Comparison of ENCODE assay signal across 8 cellular contexts in the genomic region with DNA sequence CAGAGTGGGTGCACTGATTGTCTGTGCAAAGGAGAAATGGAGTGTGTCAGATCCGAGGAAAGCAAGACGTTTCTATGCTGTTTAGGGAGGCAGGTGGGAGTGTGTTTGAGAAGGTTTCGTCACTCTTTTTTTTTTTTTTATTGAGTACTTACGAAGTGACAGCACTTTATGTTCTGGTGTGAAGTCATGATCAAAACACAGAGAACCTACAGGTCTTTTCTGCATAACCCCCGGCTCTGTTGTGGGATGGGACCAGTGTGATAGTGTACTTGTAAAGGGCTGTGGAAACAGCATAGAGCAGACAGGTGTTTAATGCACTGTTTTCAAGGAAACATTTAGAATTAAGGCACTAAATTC. TPM values are rescaled to one million over a fixed set of nuclear protein-coding genes. Genes with fewer than 3 reads are reported as not detected.
DNase-seq lines count a peak whose midpoint lies in the region; ATAC-seq, FAIRE-seq and TF ChIP-seq lines count a peak whose summit lies in the region.

No MANE protein-coding gene starts in this region.

- 0 out of 2 replicates have a peak overlapping the region, but pooled peaks have one; percentile 47 for H4K8ac ChIP-seq in H1 (ENCODE audit: extremely low read depth, insufficient read depth, low read length)

- H3K36me3 ChIP-seq in PC-9 (ENCODE audit: low read depth) (peaks cover 9% of the 10 kb centered on the region; the same call in 1 of the 2 replicates), H1 (ENCODE audit: control insufficient read depth in 2 of 4, insufficient read depth in 4 of 4, low read length in 3 of 4) (peaks cover 0 to 8% (median 5%) of the 10 kb centered on the region in 4 experiments; a peak in 3 of 8 replicates), neural cell (ENCODE audit: insufficient read depth, low read length) (no peaks in the 10 kb centered on the region)

- ATAC-seq in GM19455 (IDR thresholded peaks at IDR 0.05; ENCODE audit: unreplicated experiment) = peak; percentile 1

- WGBS in H1 (ENCODE audit: extremely low coverage in 1 of 2, insufficient coverage in 1 of 2, insufficient read length in 1 of 2, insufficient replicate concordance in 2 of 2, low coverage in 1 of 2, low lambda C conversion rate in 2 of 2, missing lambda C conversion rate in 1 of 2), 2 experiments = 39% methylated on average over 5 of the region's 5 CpGs; no CpG with 5 or more reads in 1 of the 2 experiments

- no peak overlapping the region for H2BK12ac ChIP-seq in H1 (ENCODE audit: low read depth, low read length)

- no peak overlapping the region for H3K18ac ChIP-seq in H1 (ENCODE audit: extremely low read depth, low read length)

- H3K27ac ChIP-seq in PC-9 (peak overlapping the region; percentile 83), H1 (ENCODE audit: low read depth, low read length) (no peak overlapping the region), neural cell (ENCODE audit: low read length) (peak overlapping the region; percentile 89)

- no peak for TF ChIP-seq EP300 in H1 (IDR thresholded peaks at IDR 0.05; ENCODE audit: borderline replicate concordance in 1 of 2, low read depth in 2 of 2, low read length in 2 of 2)
- TF ChIP-seq EP300 in neural cell (conservative IDR thresholded peaks at IDR 0.05; ENCODE audit: poor library complexity, severe bottlenecking) = no peak

- POLR2A ChIA-PET in PC-9 (lab: Charles Lee; ENCODE audit: unreplicated experiment) = interaction anchor here (0.7 to 0.8 kb wide), 4 partner anchors 37 to 97 kb away, joined by 3 to 5 read pairs (median 4); no protein-coding TSS in a partner anchor
- POLR2A ChIA-PET in H1 (lab: Charles Lee; ENCODE audit: partially characterized antibody) = interaction anchor here (1.0 to 1.8 kb wide), 5 partner anchors 10 to 179 kb away, joined by 3 to 8 read pairs (median 7); a partner anchor contains a TSS

- CTCF ChIA-PET in PC-9 (lab: Charles Lee) = no interaction called here
- CTCF ChIA-PET in H1 (lab: Charles Lee; ENCODE audit: partially characterized antibody) = interaction anchor here (0.9 to 4.0 kb wide), 4 partner anchors 11 to 180 kb away, joined by 3 to 15 read pairs (median 4); a partner anchor contains a TSS

- H3K4me3 ChIP-seq in PC-9 = peak overlapping the region; percentile 94
- peak overlapping the region; percentile 87 to 99 (median 92) for H3K4me3 ChIP-seq in H1 (ENCODE audit: extremely low read depth in 1 of 4, insufficient read depth in 2 of 4, low read depth in 3 of 4, low read length in 4 of 4)
- H3K4me3 ChIP-seq in neural cell (ENCODE audit: low read length) = peak overlapping the region; percentile 81

- H3K4me1 ChIP-seq in PC-9 (replicated peaks; ENCODE audit: insufficient read depth) (peaks cover 15% of the 10 kb centered on the region), H1 (replicated peaks in 1 of 4; ENCODE audit: control insufficient read depth in 3 of 4, insufficient read depth in 4 of 4, low read length in 3 of 4) (no peaks in the 10 kb centered on the region; a peak in 1 of 7 replicates)

- H3K4me2 ChIP-seq in PC-9 = peak overlapping the region; percentile 93
- H3K4me2 ChIP-seq in H1 (ENCODE audit: insufficient read depth in 1 of 2, low read depth in 2 of 2, low read length in 2 of 2) = peak overlapping the region; percentile 76 to 85
- H3K4me2 ChIP-seq in neural cell (ENCODE audit: low read length) = peak overlapping the region; percentile 64

- TF ChIP-seq RAD21 in H1 (IDR thresholded peaks at IDR 0.05 in 1 of 2, conservative IDR thresholded peaks at IDR 0.05 in 1 of 2; ENCODE audit: low read depth in 2 of 2, low read length in 2 of 2) (no peak), neural cell (conservative IDR thresholded peaks at IDR 0.05) (no peak)

- H3K23ac ChIP-seq in H1 (ENCODE audit: insufficient read length) = no peak overlapping the region

- H4K5ac ChIP-seq in H1 (ENCODE audit: insufficient read length, low read depth, low read length) = no peak overlapping the region

- H3F3A ChIP-seq in PC-9 (ENCODE audit: insufficient read depth, low read depth) (peaks cover 13% of the 10 kb centered on the region; the same call in 1 of the 2 replicates), neural cell (ENCODE audit: insufficient read depth, low read length, poor library complexity, severe bottlenecking) (peaks cover 8% of the 10 kb centered on the region)

- FAIRE-seq in H1 (lab: Jason Lieb, UNC) = no peak
- no peak for FAIRE-seq in D721Med (lab: Jason Lieb, UNC)
- FAIRE-seq in urothelium cell line (lab: Jason Lieb, UNC) = no peak

- H2BK20ac ChIP-seq in H1 (ENCODE audit: low read length) = no peak overlapping the region

- TSS peak; percentile 87 for BruUV-seq in PC-9 (replicated peaks; lab: Mats Ljungman, UMichigan)

- H4K91ac ChIP-seq in H1 (replicated peaks; ENCODE audit: insufficient read length, low read length) = no peak overlapping the region

- H3K14ac ChIP-seq in H1 (ENCODE audit: insufficient read length) = no peak overlapping the region

- peak overlapping the region; percentile 93 for H2AFZ ChIP-seq in PC-9
- 0 out of 2 replicates have a peak overlapping the region, but pooled peaks have one; percentile 92 for H2AFZ ChIP-seq in H1 (ENCODE audit: low read length)
- peak overlapping the region; percentile 84 for H2AFZ ChIP-seq in neural cell (ENCODE audit: low read depth, low read length)

- H2BK120ac ChIP-seq in H1 (replicated peaks; ENCODE audit: low read depth, low read length) = no peak overlapping the region

- H3K23me2 ChIP-seq in H1 (ENCODE audit: low read depth, low read length) = peaks cover 6% of the 10 kb centered on the region

- H3K9me2 ChIP-seq in PC-9 (ENCODE audit: insufficient read depth) (no peaks in the 10 kb centered on the region), neural cell (ENCODE audit: insufficient read depth, low read length) (no peaks in the 10 kb centered on the region)

- peaks cover 19% of the 10 kb centered on the region for H3K79me2 ChIP-seq in PC-9 (ENCODE audit: low read depth)
- peaks cover 0 to 13% of the 10 kb centered on the region in 2 experiments; a peak in 2 of 4 replicates for H3K79me2 ChIP-seq in H1 (ENCODE audit: control insufficient read depth in 1 of 2, insufficient read depth in 2 of 2, low read length in 2 of 2)
- H3K79me2 ChIP-seq in neural cell (replicated peaks; ENCODE audit: insufficient read depth, low read length) = peaks cover 13% of the 10 kb centered on the region

- H2BK15ac ChIP-seq in H1 (ENCODE audit: low read length) = no peak overlapping the region

- TF ChIP-seq CTCF in PC-9 (conservative IDR thresholded peaks at IDR 0.05) (no peak), H1 (IDR thresholded peaks at IDR 0.05; ENCODE audit: control extremely low read depth in 1 of 3, insufficient read depth in 1 of 3, low read depth in 1 of 3, low read length in 3 of 3) (no peak), neural cell (IDR thresholded peaks at IDR 0.05; ENCODE audit: poor library complexity, severe bottlenecking) (no peak), D721Med (IDR thresholded peaks at IDR 0.05; ENCODE audit: insufficient read depth, missing control alignments) (no peak)

- H3K27me3 ChIP-seq in PC-9 (ENCODE audit: insufficient read depth, low read depth) = no peaks in the 10 kb centered on the region
- H3K27me3 ChIP-seq in H1 (replicated peaks in 1 of 4; ENCODE audit: control insufficient read depth in 3 of 4, extremely low read depth in 1 of 4, insufficient read depth in 3 of 4, low read length in 3 of 4) = no peaks in the 10 kb centered on the region
- no peaks in the 10 kb centered on the region for H3K27me3 ChIP-seq in neural cell (ENCODE audit: insufficient read depth, low read depth, low read length)

- H4K20me1 ChIP-seq in PC-9 (ENCODE audit: insufficient read depth) (no peaks in the 10 kb centered on the region), H1 (replicated peaks in 1 of 2; ENCODE audit: control insufficient read depth in 1 of 2, insufficient read depth in 2 of 2, low read length in 2 of 2) (peaks cover 0 to 3% of the 10 kb centered on the region in 2 experiments), neural cell (ENCODE audit: insufficient read depth) (no peaks in the 10 kb centered on the region)

- H3K4ac ChIP-seq in H1 (replicated peaks; ENCODE audit: insufficient read length, low read depth, low read length) = no peak overlapping the region

- H3K9me3 ChIP-seq in PC-9 (ENCODE audit: insufficient read depth, low read depth) = no peaks in the 10 kb centered on the region
- no peaks in the 10 kb centered on the region; a peak in 1 of 4 replicates for H3K9me3 ChIP-seq in H1 (ENCODE audit: insufficient read depth in 2 of 2, low read depth in 1 of 2, low read length in 1 of 2)
- no peaks in the 10 kb centered on the region for H3K9me3 ChIP-seq in neural cell (ENCODE audit: low read length)

- DNase-seq in PC-9 (peak in 1 of 2 experiments; percentile 41), H1 (ENCODE audit: low read depth in 1 of 2, low spot score in 2 of 2) (no peak), NCI-H774 (lab: John Stamatoyannopoulos, UW) (no peak), D721Med (ENCODE audit: insufficient read length, low spot score) (no peak), GM19240 (ENCODE audit: insufficient read length, low spot score) (no peak), urothelium cell line (ENCODE audit: low spot score) (no peak)

- no peak overlapping the region for H2AK5ac ChIP-seq in H1 (ENCODE audit: low read depth, low read length)

- H3K56ac ChIP-seq in H1 (replicated peaks; ENCODE audit: insufficient read length, low read depth, low read length) = no peak overlapping the region

- H3K79me1 ChIP-seq in H1 (ENCODE audit: low read depth, low read length) = no peaks in the 10 kb centered on the region; the same call in 1 of the 2 replicates

- intact Hi-C loops in PC-9 (cut with micrococcal nuclease; ENCODE audit: unreplicated experiment) = loop anchor here (1.0 to 10.0 kb wide), 3 partner anchors 69 to 470 kb away; no protein-coding TSS in a partner anchor

- 0 out of 2 replicates have a peak overlapping the region, but pooled peaks have one; percentile 10 for H2BK5ac ChIP-seq in H1 (ENCODE audit: low read depth, low read length)

- H3K9ac ChIP-seq in H1 (replicated peaks in 1 of 4; ENCODE audit: extremely low read depth in 1 of 4, low read depth in 3 of 4, low read length in 3 of 4) (peak overlapping the region; percentile 45 to 77 (median 66)), neural cell (ENCODE audit: low read length) (peak overlapping the region; percentile 81)

- TF ChIP-seq POLR2A in H1 (IDR thresholded peaks at IDR 0.05; ENCODE audit: control extremely low read depth in 1 of 2, low read depth in 2 of 2, low read length in 2 of 2) = no peak

RNA-seq across cellular contexts. Expression of a gene that starts 26.7 kb away (rescaled TPM):
- 61.3 and 65.1 TPM in 2 replicates for total RNA-seq in PC-9 (2021)
- total RNA-seq in H1 (2021; fragmentation: NEBNext Ultra II Directional; extraction: Animal tissue kit (Norgen Biotek cat#: 25700)) = 67.5 and 69.0 TPM in 2 replicates
- polyA plus RNA-seq in H1 (2011; rRNA removed) (105 and 120 TPM in 2 replicates), neural cell (26.9 and 33.5 TPM in 2 replicates)
- 38.2 TPM for polyA plus RNA-seq in H1 (2011; cell fraction: cytosol; rRNA removed)
- 212 TPM for polyA plus RNA-seq in H1 (2011; cell fraction: nucleus; rRNA removed)
- 36.1 to 54.9 TPM (median 44.4 TPM) in 4 replicates for polyA plus RNA-seq in H1 (2012, experiment 1 of 2)
- 1.0 TPM for polyA plus RNA-seq in H1 (2012, experiment 2 of 2)
- 56.9 TPM for polyA plus RNA-seq in H1 (2013, experiment 1 of 2)
- polyA plus RNA-seq in H1 (2013, experiment 2 of 2) = 56.2 TPM
- polyA minus RNA-seq in H1 (2011; rRNA and poly(A)+ RNA removed) = 75.4 and 83.1 TPM in 2 replicates
- polyA minus RNA-seq in H1 (2011; cell fraction: cytosol; rRNA and poly(A)+ RNA removed) = 24.9 TPM
- polyA minus RNA-seq in H1 (2011; cell fraction: nucleus; rRNA and poly(A)+ RNA removed) = 86.0 TPM
- polyA minus RNA-seq in neural cell = 78.6 and 89.1 TPM in 2 replicates

RNA-seq across cellular contexts. Expression of a gene that starts 54.9 kb away (rescaled TPM):
- 18.4 and 19.3 TPM in 2 replicates for total RNA-seq in PC-9 (2021)
- 15.9 and 16.7 TPM in 2 replicates for total RNA-seq in H1 (2021; fragmentation: NEBNext Ultra II Directional; extraction: Animal tissue kit (Norgen Biotek cat#: 25700))
- polyA plus RNA-seq in H1 (2011; rRNA removed) (2.1 and 3.3 TPM in 2 replicates), neural cell (16.1 and 25.5 TPM in 2 replicates)
- polyA plus RNA-seq in H1 (2011; cell fraction: cytosol; rRNA removed) = 4.2 TPM
- polyA plus RNA-seq in H1 (2011; cell fraction: nucleus; rRNA removed) = 2.0 TPM
- 7.8 to 16.7 TPM (median 8.9 TPM) in 4 replicates for polyA plus RNA-seq in H1 (2012, experiment 1 of 2)
- polyA plus RNA-seq in H1 (2012, experiment 2 of 2) = 1.5 TPM
- 6.4 TPM for polyA plus RNA-seq in H1 (2013, experiment 1 of 2)
- polyA plus RNA-seq in H1 (2013, experiment 2 of 2) = 6.5 TPM
- 3.1 and 3.5 TPM in 2 replicates for polyA minus RNA-seq in H1 (2011; rRNA and poly(A)+ RNA removed)
- 8.3 TPM for polyA minus RNA-seq in H1 (2011; cell fraction: cytosol; rRNA and poly(A)+ RNA removed)
- polyA minus RNA-seq in H1 (2011; cell fraction: nucleus; rRNA and poly(A)+ RNA removed) = 9.8 TPM
- polyA minus RNA-seq in neural cell = 35.1 and 42.6 TPM in 2 replicates
